ENCODE assay signal across 28 cellular contexts in the genomic region with DNA sequence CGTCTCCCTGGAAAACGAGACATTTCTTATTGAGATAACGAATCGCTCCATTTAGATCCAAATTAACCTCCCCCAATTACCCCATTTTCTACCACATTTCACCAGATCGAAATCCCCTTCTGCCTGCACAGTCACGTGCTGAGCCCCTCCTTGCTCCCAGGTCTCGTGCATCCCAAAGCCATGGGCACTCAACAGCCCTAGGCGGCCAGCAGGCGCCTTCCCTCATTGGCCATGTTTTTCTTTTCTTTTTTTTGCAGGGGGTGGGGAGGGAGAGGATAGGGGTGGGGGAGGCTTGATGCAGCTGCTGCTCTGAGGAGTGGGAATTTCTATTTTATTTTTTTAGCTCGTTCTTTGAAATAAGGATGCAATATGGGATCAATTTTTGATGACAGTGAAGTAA.
"Had no signal": no experiment of that assay in that cellular context is flagged by ENCODE, and none has a peak within 500 bp of the region (broad histone marks: within the 10 kb centered on the region; RNA-seq: fewer than 3 reads in every experiment).

No MANE protein-coding gene starts in this region.

- H3K36me3 ChIP-seq: left lung, neural progenitor cell, neutrophil, right atrium auricular region, right lobe of liver, stomach, thyroid gland, transverse colon, vagina had no signal

- H3K9me3 Mint-ChIP-seq: immature natural killer cell; naive thymus-derived CD8-positive, alpha-beta T cell; nephron; neural progenitor cell; stimulated activated naive B cell treated with anti-CD40 and anti-IgM and Interleukin-4, amounts not matched to agents 10 μg/mL and 1 μg/mL and 100 μg/mL, for 72 hours had no signal

- H3K4me1 Mint-ChIP-seq: nephron had no signal

- H3K27me3 ChIP-seq: left lung, neural progenitor cell, neutrophil, right atrium auricular region, right lobe of liver, stomach, testis, thyroid gland, transverse colon, upper lobe of left lung, vagina had no signal

- H3K4me3 ChIP-seq: left lung, lower lobe of right lung, neural progenitor cell, psoas muscle, right atrium auricular region, right lobe of liver, smooth muscle cell, stomach, testis, thyroid gland, transverse colon, upper lobe of left lung, vagina had no signal

- H3K36me3 Mint-ChIP-seq: immature natural killer cell; naive thymus-derived CD8-positive, alpha-beta T cell; neural progenitor cell; stimulated activated naive B cell treated with anti-CD40 and anti-IgM and Interleukin-4, amounts not matched to agents 10 μg/mL and 1 μg/mL and 100 μg/mL, for 72 hours had no signal

- DNase-seq: immature natural killer cell; kidney; left colon; left lung; lower lobe of right lung; mammary epithelial cell; mesenchymal stem cell; naive thymus-derived CD8-positive, alpha-beta T cell; occipital lobe; psoas muscle; right lobe of liver; stimulated activated CD4-positive, alpha-beta T cell treated with anti-CD3 and anti-CD28 coated beads, Interleukin-1b, Interleukin-23, amount 100 ng/mL, for 48 hours; stimulated activated CD4-positive, alpha-beta T cell treated with anti-CD3 and anti-CD28 coated beads, Interleukin-2, amount 100 ng/mL, for 48 hours; stimulated activated CD4-positive, alpha-beta T cell treated with anti-CD3 and anti-CD28 coated beads, Interleukin-4, amount 100 ng/mL, for 4 hours; stimulated activated CD8-positive, alpha-beta memory T cell treated with anti-CD3 and anti-CD28 coated beads, Interleukin-4, amount 100 ng/mL, for 48 hours; stimulated activated naive B cell treated with anti-CD40 and anti-IgM and Interleukin-4, amounts not matched to agents 10 μg/mL and 1 μg/mL and 100 μg/mL, for 72 hours; stimulated activated naive CD8-positive, alpha-beta T cell treated with anti-CD3 and anti-CD28 coated beads, Interleukin-15, Interleukin-2, amounts not matched to agents 100 U/mL and 50 U/mL, for 24 hours; stomach; testis; thyroid gland; transverse colon; upper lobe of left lung had no signal

- H3K27ac Mint-ChIP-seq: naive thymus-derived CD8-positive, alpha-beta T cell; nephron; neural progenitor cell; stimulated activated naive B cell treated with anti-CD40 and anti-IgM and Interleukin-4, amounts not matched to agents 10 μg/mL and 1 μg/mL and 100 μg/mL, for 72 hours had no signal

- H3K27me3 Mint-ChIP-seq: naive thymus-derived CD8-positive, alpha-beta T cell had no signal

- H3K4me3 Mint-ChIP-seq: immature natural killer cell; naive thymus-derived CD8-positive, alpha-beta T cell; nephron; neural progenitor cell; stimulated activated naive B cell treated with anti-CD40 and anti-IgM and Interleukin-4, amounts not matched to agents 10 μg/mL and 1 μg/mL and 100 μg/mL, for 72 hours had no signal

- ATAC-seq: left colon; left lung; lower lobe of right lung; naive thymus-derived CD8-positive, alpha-beta T cell; psoas muscle; right lobe of liver; stimulated activated naive B cell treated with anti-CD40 and anti-IgM and Interleukin-4, amounts not matched to agents 10 μg/mL and 1 μg/mL and 100 μg/mL, for 72 hours; stimulated activated naive CD8-positive, alpha-beta T cell treated with anti-CD3 and anti-CD28 coated beads, Interleukin-15, Interleukin-2, amounts not matched to agents 100 U/mL and 50 U/mL, for 24 hours had no signal
